ENCODE assay signal across 23 cellular contexts in genomic region chr11:86491048-86491447, GRCh38.
A peak's percentile ranks its signal among the peaks of the same experiment; 100 is the strongest.
DNase-seq lines count a peak whose midpoint lies in the region; FAIRE-seq and TF ChIP-seq lines count a peak whose summit lies in the region.
"Had no signal": no experiment of that assay in that cellular context is flagged by ENCODE, and none has a peak within 500 bp of the region (broad histone marks: within the 10 kb centered on the region; RNA-seq: fewer than 3 reads in every experiment).

No MANE protein-coding gene starts in this region.

- TF ChIP-seq CTCF in brain (conservative IDR thresholded peaks at IDR 0.05) (no peak), endothelial cell of umbilical vein (IDR thresholded peaks at IDR 0.05; ENCODE audit: extremely low read depth in 1 of 2, insufficient read depth in 1 of 2, low read depth in 1 of 2, low read length in 2 of 2) (no peak)

- H3K14ac ChIP-seq in trophoblast cell (ENCODE audit: low read length) = no peak overlapping the region

- H4K12ac ChIP-seq in trophoblast cell (ENCODE audit: low read depth, low read length) = no peak overlapping the region

- H3K36me3 ChIP-seq in endothelial cell of umbilical vein (ENCODE audit: control insufficient read depth in 2 of 2, extremely low read depth in 1 of 2, insufficient read depth in 2 of 2, low read length in 2 of 2) = no peaks in the 10 kb centered on the region
- no peaks in the 10 kb centered on the region for H3K36me3 ChIP-seq in trophoblast cell (ENCODE audit: control insufficient read depth in 1 of 2, insufficient read depth in 2 of 2, low read length in 2 of 2)
- H3K36me3 ChIP-seq: BLaER1 had no signal

- H4K91ac ChIP-seq in trophoblast cell (ENCODE audit: low read depth, low read length) = peak overlapping the region; percentile 60

- TF ChIP-seq POLR2A in endothelial cell of umbilical vein (IDR thresholded peaks at IDR 0.05; ENCODE audit: low read depth, low read length) = no peak

- peak; percentile 28 for DNase-seq in activated CD8-positive, alpha-beta memory T cell treated with anti-CD3 and anti-CD28 coated beads for 24 hours
- no peak for DNase-seq in activated CD8-positive, alpha-beta memory T cell treated with anti-CD3 and anti-CD28 coated beads, Interleukin-2, amount 50 U/mL, for 48 hours
- DNase-seq in endothelial cell of umbilical vein (ENCODE audit: low read depth, low spot score) = peak; percentile 37
- DNase-seq in trophoblast cell = no peak
- no peak for DNase-seq in central memory CD4-positive, alpha-beta T cell
- DNase-seq in NCI-H345 (lab: John Stamatoyannopoulos, UW) = no peak
- DNase-seq in AG20443 (ENCODE audit: low spot score) = no peak
- DNase-seq: CD4-positive, alpha-beta memory T cell; DMS 273 treated with DMSO at 0.1 percent for 48 hours; DMS53; DND-41; EL; GOT3; H7 had no signal

- no TSS peak for BruUV-seq in endothelial cell of umbilical vein (replicated peaks; lab: Mats Ljungman, UMichigan)

- no peak overlapping the region for H2BK12ac ChIP-seq in trophoblast cell (ENCODE audit: low read length)

- no peaks in the 10 kb centered on the region for H3K79me2 ChIP-seq in endothelial cell of umbilical vein (ENCODE audit: control insufficient read depth, insufficient read depth, low read length)
- H3K79me2 ChIP-seq in trophoblast cell (ENCODE audit: control insufficient read depth, insufficient read depth, low read length, poor library complexity) = no peaks in the 10 kb centered on the region

- no peak overlapping the region for H2AK5ac ChIP-seq in trophoblast cell (ENCODE audit: low read length)

- no peak for FAIRE-seq in endothelial cell of umbilical vein (lab: Jason Lieb, UNC)
- FAIRE-seq: A549, GM12878, GM19239, HTR-8/SVneo had no signal

- dilution Hi-C loops in endothelial cell of umbilical vein (cut with MboI; ENCODE audit: extremely low pct_ligation_motif_present, low sequenced_read_pairs) = loop anchor here (25.0 kb wide), 1 partner anchor 96 kb away; no protein-coding TSS in a partner anchor

- H3K27me3 Mint-ChIP-seq in brain = peaks cover under 1% of the 10 kb centered on the region
- H3K27me3 Mint-ChIP-seq: CD4-positive, alpha-beta memory T cell had no signal

- no peak overlapping the region for H3K9ac ChIP-seq in endothelial cell of umbilical vein (replicated peaks; ENCODE audit: extremely low read depth, insufficient read depth, low read length)
- no peak overlapping the region for H3K9ac ChIP-seq in trophoblast cell (ENCODE audit: low read length)
- H3K9ac ChIP-seq: BLaER1 had no signal

- H3K27me3 ChIP-seq in endothelial cell of umbilical vein (ENCODE audit: control insufficient read depth in 2 of 2, insufficient read depth in 2 of 2, low read length in 2 of 2) = no peaks in the 10 kb centered on the region
- H3K27me3 ChIP-seq in trophoblast cell (ENCODE audit: insufficient read depth, low read length) = no peaks in the 10 kb centered on the region
- H3K27me3 ChIP-seq: BLaER1 had no signal

- CTCF ChIA-PET in endothelial cell of umbilical vein (lab: Charles Lee) = interaction anchor here (0.8 to 2.1 kb wide), 7 partner anchors 15 to 117 kb away, joined by 3 to 4 read pairs (median 4); no protein-coding TSS in a partner anchor

- H2AFZ ChIP-seq in endothelial cell of umbilical vein (ENCODE audit: low read depth, low read length) = no peak overlapping the region
- H2AFZ ChIP-seq in trophoblast cell (ENCODE audit: insufficient read depth, low read length, poor library complexity) = no peak overlapping the region

- intact Hi-C loops in endothelial cell of umbilical vein (cut with micrococcal nuclease) = no loop called here

- no peaks in the 10 kb centered on the region for H3K9me3 ChIP-seq in endothelial cell of umbilical vein (replicated peaks; ENCODE audit: control insufficient read depth, insufficient read depth, low read length)
- no peaks in the 10 kb centered on the region for H3K9me3 ChIP-seq in trophoblast cell (ENCODE audit: insufficient read depth, low read depth, low read length)
- H3K9me3 ChIP-seq: A549, BLaER1 had no signal

- H2BK120ac ChIP-seq in trophoblast cell (ENCODE audit: insufficient read depth, low read length, poor library complexity) = no peak overlapping the region

- peaks cover 39% of the 10 kb centered on the region for H3K4me1 Mint-ChIP-seq in brain
- H3K4me1 Mint-ChIP-seq: CD14-positive monocyte; CD4-positive, alpha-beta memory T cell; IgD-negative memory B cell had no signal

- no peak overlapping the region for H3K27ac ChIP-seq in endothelial cell of umbilical vein (ENCODE audit: insufficient read depth, low read depth, low read length)
- H3K27ac ChIP-seq in trophoblast cell (ENCODE audit: low read depth, low read length) = no peak overlapping the region
- H3K27ac ChIP-seq: 22Rv1, BLaER1 had no signal

- H3K4me1 ChIP-seq in endothelial cell of umbilical vein (ENCODE audit: control insufficient read depth, extremely low read depth, insufficient read depth, low read length) (peaks cover 2% of the 10 kb centered on the region), trophoblast cell (ENCODE audit: control insufficient read depth in 1 of 2, insufficient read depth in 2 of 2, low read length in 2 of 2) (peaks cover 0 to 3% of the 10 kb centered on the region in 2 experiments)
- H3K4me1 ChIP-seq: BLaER1 had no signal

- H3K4me3 Mint-ChIP-seq in brain = no peak overlapping the region
- H3K4me3 Mint-ChIP-seq: CD14-positive monocyte; CD4-positive, alpha-beta memory T cell; IgD-negative memory B cell had no signal

- WGBS in trophoblast cell (ENCODE audit: extremely low coverage, insufficient coverage, insufficient read length) = no CpG with 5 or more reads among the region's 5 CpGs

- H3K9me3 Mint-ChIP-seq in brain = peaks cover 0 to 9% (median 0%) of the 10 kb centered on the region in 5 experiments
- H3K9me3 Mint-ChIP-seq: CD14-positive monocyte; CD4-positive, alpha-beta memory T cell; IgD-negative memory B cell had no signal

- POLR2A ChIA-PET in endothelial cell of umbilical vein (lab: Charles Lee) = interaction anchor here (1.0 kb wide), 1 partner anchor 28 kb away, joined by 3 read pairs; no protein-coding TSS in a partner anchor

- H3K79me1 ChIP-seq in trophoblast cell (ENCODE audit: low read length) = peaks cover 7% of the 10 kb centered on the region

- H2BK5ac ChIP-seq in trophoblast cell (ENCODE audit: low read depth, low read length, poor library complexity) = no peak overlapping the region

- H3K23ac ChIP-seq in trophoblast cell (ENCODE audit: low read length) = no peak overlapping the region

- H3K4me3 ChIP-seq in endothelial cell of umbilical vein (replicated peaks in 1 of 3; ENCODE audit: insufficient read depth in 1 of 3, low read depth in 1 of 3, low read length in 3 of 3) = no peak overlapping the region
- no peak overlapping the region for H3K4me3 ChIP-seq in trophoblast cell (ENCODE audit: low read depth, low read length)
- H3K4me3 ChIP-seq: A549, BLaER1, GM12878 had no signal

- H3K4me2 ChIP-seq in endothelial cell of umbilical vein (ENCODE audit: insufficient read depth, low read length) (no peak overlapping the region), trophoblast cell (ENCODE audit: low read length) (no peak overlapping the region)
- H3K4me2 ChIP-seq: A549, BLaER1 had no signal

- H3K27ac Mint-ChIP-seq in brain = peak overlapping the region in 4 of 5 experiments; percentile 1 to 84 (median 26)
- H3K27ac Mint-ChIP-seq: CD4-positive, alpha-beta memory T cell; IgD-negative memory B cell had no signal

- H3K4ac ChIP-seq in trophoblast cell (ENCODE audit: low read depth, low read length) = no peak overlapping the region

- H4K8ac ChIP-seq in trophoblast cell (ENCODE audit: low read depth, low read length) = no peak overlapping the region

- H3K18ac ChIP-seq in trophoblast cell (ENCODE audit: low read length) = no peak overlapping the region

- no peaks in the 10 kb centered on the region for H3K9me1 ChIP-seq in endothelial cell of umbilical vein (replicated peaks; ENCODE audit: control insufficient read depth, extremely low read depth, insufficient read depth, low read length)

- H4K20me1 ChIP-seq in endothelial cell of umbilical vein (replicated peaks; ENCODE audit: control insufficient read depth, extremely low read depth, insufficient read depth, low read length) = no peaks in the 10 kb centered on the region
- H4K20me1 ChIP-seq: BLaER1 had no signal

- no peaks in the 10 kb centered on the region for H3K36me3 Mint-ChIP-seq in brain
- H3K36me3 Mint-ChIP-seq: CD14-positive monocyte; CD4-positive, alpha-beta memory T cell; IgD-negative memory B cell had no signal

TF ChIP-seq in endothelial cell of umbilical vein, 7 proteins besides CTCF, POLR2A, EP300 and RAD21:
- TF ChIP-seq MAX (IDR thresholded peaks at IDR 0.05; ENCODE audit: insufficient read depth, insufficient read length) (no peak), EZH2 (IDR thresholded peaks at IDR 0.05; ENCODE audit: borderline replicate concordance, low read depth, low read length, severe bottlenecking) (no peak), POLR2AphosphoS5 (IDR thresholded peaks at IDR 0.05; ENCODE audit: insufficient read depth, low read depth, low read length) (no peak), JUN (IDR thresholded peaks at IDR 0.05; ENCODE audit: borderline replicate concordance, insufficient read depth, insufficient read length, low read depth) (no peak), GATA2 (IDR thresholded peaks at IDR 0.05; ENCODE audit: insufficient read depth, insufficient read length, low read depth, low read length) (no peak), MYC (IDR thresholded peaks at IDR 0.05; ENCODE audit: low read depth, low read length) (no peak), FOS (IDR thresholded peaks at IDR 0.05; ENCODE audit: borderline replicate concordance, insufficient read depth, low read length) (no peak)

Comparison
In these comparisons a context has a peak if more than half of its experiments do, and no peak if none do; other contexts are left out.
1. DNase-seq: peak in activated CD8-positive, alpha-beta memory T cell treated with anti-CD3 and anti-CD28 coated beads for 24 hours (single experiment) and endothelial cell of umbilical vein (single experiment); none in activated CD8-positive, alpha-beta memory T cell treated with anti-CD3 and anti-CD28 coated beads, Interleukin-2, amount 50 U/mL, for 48 hours (single experiment), trophoblast cell (0 of 2), central memory CD4-positive, alpha-beta T cell (single experiment), NCI-H345 (single experiment) and AG20443 (single experiment).